ENCODE assay signal across 17 cellular contexts in the genomic region with DNA sequence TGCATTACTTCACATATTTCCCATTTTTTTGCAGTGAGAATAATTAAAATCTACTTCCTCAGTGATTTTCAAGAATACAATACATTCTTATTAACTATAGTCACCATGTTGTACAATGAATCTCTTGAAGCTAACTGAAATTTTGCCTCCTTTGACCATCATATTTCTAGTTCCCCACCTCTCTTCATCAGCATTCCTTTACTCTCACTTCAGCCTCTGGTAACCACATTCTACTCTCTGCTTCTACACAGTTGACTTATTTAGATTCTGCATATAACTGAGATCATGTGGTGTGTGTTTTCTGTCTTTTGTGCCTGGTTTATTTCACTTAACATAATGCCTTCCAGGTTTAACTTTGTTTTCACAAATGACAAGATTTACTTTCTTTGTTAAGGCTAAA.
A peak's percentile ranks its signal among the peaks of the same experiment; 100 is the strongest.
DNase-seq lines count a peak whose midpoint lies in the region; ATAC-seq and TF ChIP-seq lines count a peak whose summit lies in the region.
"Had no signal": no experiment of that assay in that cellular context is flagged by ENCODE, and none has a peak within 500 bp of the region (broad histone marks: within the 10 kb centered on the region; RNA-seq: fewer than 3 reads in every experiment).

No MANE protein-coding gene starts in this region.

- H3K27ac ChIP-seq in IMR-90 (ENCODE audit: insufficient read depth, low read length) (no peak overlapping the region), mesenchymal stem cell (ENCODE audit: low read length, poor library complexity, severe bottlenecking) (no peak overlapping the region)

- no peaks in the 10 kb centered on the region for H3K4me1 Mint-ChIP-seq in activated naive CD4-positive, alpha-beta T cell treated with anti-CD3 and anti-CD28 coated beads, Interleukin-2, amount 10 ng/mL, durations not matched to agents 7 days and 5 days
- H3K4me1 Mint-ChIP-seq: GM23338 had no signal

- no peak for TF ChIP-seq POLR2A in IMR-90 (IDR thresholded peaks at IDR 0.05; ENCODE audit: low read depth, low read length)

- H2AK5ac ChIP-seq in IMR-90 (ENCODE audit: low read depth, low read length) (no peak overlapping the region), mesenchymal stem cell (ENCODE audit: low read length, severe bottlenecking) (no peak overlapping the region)

- H3K79me1 ChIP-seq in IMR-90 (ENCODE audit: low read depth in 1 of 2, low read length in 2 of 2), result no peaks in the 10 kb centered on the region
- H3K79me1 ChIP-seq in mesenchymal stem cell (replicated peaks; ENCODE audit: low read length, poor library complexity, severe bottlenecking), result no peaks in the 10 kb centered on the region

- dilution Hi-C loops in IMR-90 (cut with HindIII; ENCODE audit: low sequenced_read_pairs, unreplicated experiment), result no loop called here

- POLR2A ChIA-PET in IMR-90 (lab: Charles Lee; ENCODE audit: unreplicated experiment), result no interaction called here

- intact Hi-C loops in IMR-90 (cut with micrococcal nuclease), result loop anchor here (10.0 kb wide), 1 partner anchor 516 kb away; no protein-coding TSS in a partner anchor

- no peak overlapping the region for H3K56ac ChIP-seq in IMR-90 (ENCODE audit: extremely low read depth, insufficient read depth, low read length)

- BruUV-seq in IMR-90 (replicated peaks; lab: Mats Ljungman, UMichigan), result no TSS peak

- H3K23ac ChIP-seq in IMR-90 (ENCODE audit: low read depth, low read length) (no peak overlapping the region), mesenchymal stem cell (ENCODE audit: low read length in 2 of 2) (no peak overlapping the region)

- no peaks in the 10 kb centered on the region for H3K9me1 ChIP-seq in IMR-90 (ENCODE audit: insufficient read depth, low read length)

- DNase-seq in AG10803 (ENCODE audit: low read depth), result peak; percentile 7
- DNase-seq in IMR-90, result peak; percentile 32
- DNase-seq in astrocyte of the spinal cord (ENCODE audit: low read depth, low spot score), result peak; percentile 31
- peak; percentile 26 for DNase-seq in kidney tubule cell (ENCODE audit: low spot score)
- DNase-seq in ecto neural progenitor cell (ENCODE audit: low spot score), result no peak
- no peak for DNase-seq in mesenchymal stem cell
- DNase-seq in activated naive CD4-positive, alpha-beta T cell treated with anti-CD3 and anti-CD28 coated beads, Interleukin-2, amount 10 ng/mL, durations not matched to agents 7 days and 5 days, result no peak
- DNase-seq: CD8-positive, alpha-beta T cell; COR-L47; DMS153; DND-41; H7 had no signal

- no peaks in the 10 kb centered on the region for H3K9me3 Mint-ChIP-seq in activated naive CD4-positive, alpha-beta T cell treated with anti-CD3 and anti-CD28 coated beads, Interleukin-2, amount 10 ng/mL, durations not matched to agents 7 days and 5 days
- H3K9me3 Mint-ChIP-seq: CD8-positive, alpha-beta T cell; GM23338 had no signal

- H3K18ac ChIP-seq in IMR-90 (ENCODE audit: low read depth, low read length) (peak overlapping the region; percentile 71; the same call in 1 of the 2 replicates), mesenchymal stem cell (ENCODE audit: low read depth in 1 of 2, low read length in 2 of 2) (no peak overlapping the region)

- no peak overlapping the region for H2AK9ac ChIP-seq in IMR-90 (replicated peaks; ENCODE audit: low read depth, low read length, poor library complexity)

- no peaks in the 10 kb centered on the region for H3K9me3 ChIP-seq in IMR-90 (ENCODE audit: control insufficient read depth, insufficient read depth, low read length)
- no peaks in the 10 kb centered on the region for H3K9me3 ChIP-seq in mesenchymal stem cell (ENCODE audit: control insufficient read depth, low read length)

- H4K20me1 ChIP-seq in IMR-90 (ENCODE audit: insufficient read depth, low read length), result no peaks in the 10 kb centered on the region

- ATAC-seq in IMR-90 (ENCODE audit: low read depth) (no peak), HG03159 (IDR thresholded peaks at IDR 0.05; ENCODE audit: unreplicated experiment) (no peak)
- ATAC-seq: CD8-positive, alpha-beta T cell; GM12878; GM23338 had no signal

- H4K8ac ChIP-seq in IMR-90 (ENCODE audit: low read depth in 2 of 2, low read length in 2 of 2) (0 out of 4 replicates have a peak overlapping the region, but pooled peaks of 1 of the 2 experiments have one; percentile 28), mesenchymal stem cell (ENCODE audit: low read length) (no peak overlapping the region)

- H4K5ac ChIP-seq in IMR-90 (ENCODE audit: low read depth, low read length), result no peak overlapping the region

- H3K4me3 ChIP-seq in AG10803 (ENCODE audit: low read length) (no peak overlapping the region), IMR-90 (ENCODE audit: insufficient read depth, low read depth, low read length) (no peak overlapping the region), astrocyte of the spinal cord (ENCODE audit: low read depth, low read length) (no peak overlapping the region), mesenchymal stem cell (ENCODE audit: insufficient read depth in 1 of 2, low read depth in 1 of 2, low read length in 2 of 2) (no peak overlapping the region)
- H3K4me3 ChIP-seq: GM12878, GM23338 had no signal

- in situ Hi-C loops in IMR-90 (cut with MboI; ENCODE audit: low sequenced_read_pairs) (no loop called here), astrocyte of the spinal cord (cut with HindIII; ENCODE audit: low sequenced_read_pairs) (no loop called here)

- no peak overlapping the region for H2BK12ac ChIP-seq in mesenchymal stem cell (ENCODE audit: low read length in 2 of 2)

- no peak overlapping the region for H3K14ac ChIP-seq in IMR-90 (replicated peaks; ENCODE audit: low read depth, low read length)
- H3K14ac ChIP-seq in mesenchymal stem cell (ENCODE audit: low read length in 2 of 2), result no peak overlapping the region

- no peaks in the 10 kb centered on the region for H3K36me3 ChIP-seq in IMR-90 (ENCODE audit: control insufficient read depth, insufficient read depth, low read length)
- H3K36me3 ChIP-seq in mesenchymal stem cell (ENCODE audit: control insufficient read depth in 1 of 2, insufficient read depth in 2 of 2, low read depth in 1 of 2, low read length in 2 of 2), result no peaks in the 10 kb centered on the region

- no peak overlapping the region for H2BK20ac ChIP-seq in IMR-90 (ENCODE audit: low read depth, low read length)

- no peak overlapping the region for H3K4me3 Mint-ChIP-seq in activated naive CD4-positive, alpha-beta T cell treated with anti-CD3 and anti-CD28 coated beads, Interleukin-2, amount 10 ng/mL, durations not matched to agents 7 days and 5 days
- H3K4me3 Mint-ChIP-seq: CD14-positive monocyte; CD8-positive, alpha-beta T cell; GM23338; IgD-negative memory B cell had no signal

- no peak overlapping the region for H4K91ac ChIP-seq in IMR-90 (ENCODE audit: insufficient read depth, low read depth, low read length)
- H4K91ac ChIP-seq in mesenchymal stem cell (ENCODE audit: low read length), result no peak overlapping the region

- H2BK120ac ChIP-seq in IMR-90 (ENCODE audit: low read depth, low read length) (no peak overlapping the region), mesenchymal stem cell (ENCODE audit: low read depth, low read length) (no peak overlapping the region)

- H3K27me3 ChIP-seq in IMR-90 (ENCODE audit: control insufficient read depth, insufficient read depth, low read length), result no peaks in the 10 kb centered on the region
- H3K27me3 ChIP-seq in mesenchymal stem cell (ENCODE audit: control insufficient read depth in 1 of 2, insufficient read depth in 1 of 2, low read length in 2 of 2), result no peaks in the 10 kb centered on the region

- H3K9ac ChIP-seq in IMR-90 (ENCODE audit: low read depth, low read length) (no peak overlapping the region), mesenchymal stem cell (ENCODE audit: low read length) (no peak overlapping the region)

- TF ChIP-seq CTCF in AG10803 (conservative IDR thresholded peaks at IDR 0.05; ENCODE audit: low read length) (no peak), IMR-90 (conservative IDR thresholded peaks at IDR 0.05; ENCODE audit: low read depth, low read length) (no peak), astrocyte of the spinal cord (IDR thresholded peaks at IDR 0.05; ENCODE audit: low read depth, low read length) (no peak)

- no peak for TF ChIP-seq RAD21 in IMR-90 (IDR thresholded peaks at IDR 0.05; ENCODE audit: low read length)

- H2BK15ac ChIP-seq in IMR-90 (ENCODE audit: low read depth, low read length), result no peak overlapping the region
- H2BK15ac ChIP-seq in mesenchymal stem cell (ENCODE audit: low read depth, poor library complexity, severe bottlenecking), result no peak overlapping the region

- H2AFZ ChIP-seq in IMR-90 (replicated peaks; ENCODE audit: low read length, poor library complexity) (no peak overlapping the region), mesenchymal stem cell (ENCODE audit: low read depth, low read length) (no peak overlapping the region)
- H2AFZ ChIP-seq: GM23338 had no signal

- no peak overlapping the region for H3K27ac Mint-ChIP-seq in activated naive CD4-positive, alpha-beta T cell treated with anti-CD3 and anti-CD28 coated beads, Interleukin-2, amount 10 ng/mL, durations not matched to agents 7 days and 5 days
- H3K27ac Mint-ChIP-seq: CD14-positive monocyte; CD8-positive, alpha-beta T cell; GM23338; IgD-negative memory B cell had no signal

- CTCF ChIA-PET in IMR-90 (lab: Yijun Ruan, JAX), result interaction anchor here (0.6 kb wide), 1 partner anchor 24 kb away, joined by 3 read pairs; no protein-coding TSS in a partner anchor
- CTCF ChIA-PET in activated naive CD4-positive, alpha-beta T cell treated with anti-CD3 and anti-CD28 coated beads, Interleukin-2, amount 10 ng/mL, durations not matched to agents 7 days and 5 days (lab: Charles Lee), result no interaction called here

- H2BK5ac ChIP-seq in IMR-90 (ENCODE audit: low read depth, low read length, poor library complexity, severe bottlenecking) (peak overlapping the region; percentile 50), mesenchymal stem cell (ENCODE audit: low read depth, low read length, poor library complexity, severe bottlenecking) (no peak overlapping the region)

- H3K36me3 Mint-ChIP-seq in activated naive CD4-positive, alpha-beta T cell treated with anti-CD3 and anti-CD28 coated beads, Interleukin-2, amount 10 ng/mL, durations not matched to agents 7 days and 5 days, result no peaks in the 10 kb centered on the region
- H3K36me3 Mint-ChIP-seq: CD14-positive monocyte; CD8-positive, alpha-beta T cell; IgD-negative memory B cell had no signal

- no peaks in the 10 kb centered on the region; the same call in 1 of the 2 replicates for H3K4me1 ChIP-seq in IMR-90 (ENCODE audit: control insufficient read depth, insufficient read depth, low read length)
- H3K4me1 ChIP-seq in mesenchymal stem cell (ENCODE audit: control insufficient read depth, insufficient read depth, low read depth, low read length), result no peaks in the 10 kb centered on the region

- H3K4ac ChIP-seq in IMR-90 (ENCODE audit: low read depth, low read length), result peak overlapping the region; percentile 5; the same call in 1 of the 2 replicates
- H3K4ac ChIP-seq in mesenchymal stem cell (ENCODE audit: low read depth in 1 of 2, low read length in 2 of 2), result no peak overlapping the region

- no peak overlapping the region for H3K4me2 ChIP-seq in IMR-90 (ENCODE audit: low read depth, low read length)
- no peak overlapping the region for H3K4me2 ChIP-seq in mesenchymal stem cell (ENCODE audit: low read length, poor library complexity, severe bottlenecking)
- H3K4me2 ChIP-seq: GM23338 had no signal

- no peaks in the 10 kb centered on the region for H3K27me3 Mint-ChIP-seq in activated naive CD4-positive, alpha-beta T cell treated with anti-CD3 and anti-CD28 coated beads, Interleukin-2, amount 10 ng/mL, durations not matched to agents 7 days and 5 days

Comparison
In these comparisons a context has a peak if more than half of its experiments do, and no peak if none do; other contexts are left out.
1. DNase-seq: peak in AG10803 (single experiment), IMR-90 (single experiment), astrocyte of the spinal cord (single experiment) and kidney tubule cell (single experiment); none in ecto neural progenitor cell (single experiment), mesenchymal stem cell (single experiment) and activated naive CD4-positive, alpha-beta T cell treated with anti-CD3 and anti-CD28 coated beads, Interleukin-2, amount 10 ng/mL, durations not matched to agents 7 days and 5 days (single experiment).